In the genomic region with DNA sequence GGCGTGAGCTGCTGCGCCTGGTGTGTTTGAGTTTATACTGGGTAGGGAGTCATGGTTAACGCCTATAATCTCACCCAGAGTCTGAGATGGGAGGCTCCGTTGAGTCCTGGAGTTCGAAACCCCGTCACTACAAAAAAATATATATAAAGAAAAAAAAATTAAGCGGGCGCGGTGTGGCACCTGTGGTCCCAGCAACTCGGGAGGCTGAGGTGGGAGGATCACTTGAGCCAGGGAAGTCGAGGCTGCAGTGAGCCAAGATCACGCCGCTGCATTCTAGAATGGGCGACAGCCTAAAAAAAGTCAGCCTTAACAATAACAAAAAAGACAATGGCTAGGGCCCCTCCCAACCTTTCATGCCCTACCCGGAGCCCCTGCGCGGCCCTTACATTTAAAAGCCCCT, we compare ENCODE assay signal across 8 cellular contexts. TPM values are rescaled to one million over a fixed set of nuclear protein-coding genes. Genes with fewer than 3 reads are reported as not detected.
DNase-seq lines count a peak whose midpoint lies in the region; ATAC-seq, FAIRE-seq and TF ChIP-seq lines count a peak whose summit lies in the region.

No MANE protein-coding gene starts in this region.

- no peaks in the 10 kb centered on the region for H4K20me1 ChIP-seq in endothelial cell of umbilical vein (replicated peaks; ENCODE audit: control insufficient read depth, extremely low read depth, insufficient read depth, low read length)

- peaks cover 4% of the 10 kb centered on the region for H3K36me3 Mint-ChIP-seq in CD8-positive, alpha-beta T cell

- no peaks in the 10 kb centered on the region for H3K27me3 Mint-ChIP-seq in CD8-positive, alpha-beta T cell (ENCODE audit: low read depth)

- H3K9me3 Mint-ChIP-seq in CD8-positive, alpha-beta T cell = no peaks in the 10 kb centered on the region

- H3K9ac ChIP-seq in endothelial cell of umbilical vein (replicated peaks; ENCODE audit: extremely low read depth, insufficient read depth, low read length) = peak overlapping the region; percentile 70

- BruUV-seq in Panc1 (replicated peaks; lab: Mats Ljungman, UMichigan) = TSS peak; percentile 100
- BruUV-seq in endothelial cell of umbilical vein (replicated peaks; lab: Mats Ljungman, UMichigan) = TSS peak; percentile 82

- H3K4me1 ChIP-seq in CD8-positive, alpha-beta T cell (ENCODE audit: insufficient read depth, low read length) = peaks cover 18% of the 10 kb centered on the region
- peaks cover 5% of the 10 kb centered on the region; the same call in 1 of the 2 replicates for H3K4me1 ChIP-seq in Panc1 (ENCODE audit: control insufficient read depth, insufficient read depth, low read length)
- H3K4me1 ChIP-seq in endothelial cell of umbilical vein (ENCODE audit: control insufficient read depth, extremely low read depth, insufficient read depth, low read length) = peaks cover 6% of the 10 kb centered on the region
- no peaks in the 10 kb centered on the region for H3K4me1 ChIP-seq in ovary (ENCODE audit: insufficient read depth)

- H3K4me3 Mint-ChIP-seq in CD8-positive, alpha-beta T cell = peak overlapping the region; percentile 97

- peak overlapping the region; percentile 73 for H3K4me3 ChIP-seq in CD8-positive, alpha-beta T cell (ENCODE audit: low read depth, low read length)
- peak overlapping the region; percentile 65 to 95 for H3K4me3 ChIP-seq in Panc1 (ENCODE audit: low read depth in 2 of 2, low read length in 2 of 2)
- H3K4me3 ChIP-seq in endothelial cell of umbilical vein (replicated peaks in 1 of 3; ENCODE audit: insufficient read depth in 1 of 3, low read depth in 1 of 3, low read length in 3 of 3) = peak overlapping the region; percentile 33 to 96 (median 64)
- H3K4me3 ChIP-seq in ovary = peak overlapping the region; percentile 53

- no peaks in the 10 kb centered on the region for H3K27me3 ChIP-seq in CD8-positive, alpha-beta T cell (ENCODE audit: insufficient read depth, low read length)
- no peaks in the 10 kb centered on the region for H3K27me3 ChIP-seq in Panc1 (ENCODE audit: control insufficient read depth, insufficient read depth, low read length)
- no peaks in the 10 kb centered on the region for H3K27me3 ChIP-seq in endothelial cell of umbilical vein (ENCODE audit: control insufficient read depth in 2 of 2, insufficient read depth in 2 of 2, low read length in 2 of 2)
- no peaks in the 10 kb centered on the region for H3K27me3 ChIP-seq in ovary

- H3K4me2 ChIP-seq in endothelial cell of umbilical vein (ENCODE audit: insufficient read depth, low read length) = peak overlapping the region; percentile 62

- H3K36me3 ChIP-seq in CD8-positive, alpha-beta T cell (ENCODE audit: insufficient read depth, low read length) = no peaks in the 10 kb centered on the region
- H3K36me3 ChIP-seq in Panc1 (ENCODE audit: control insufficient read depth, insufficient read depth, low read length) (no peaks in the 10 kb centered on the region; the same call in 1 of the 2 replicates), endothelial cell of umbilical vein (ENCODE audit: control insufficient read depth in 2 of 2, extremely low read depth in 1 of 2, insufficient read depth in 2 of 2, low read length in 2 of 2) (no peaks in the 10 kb centered on the region), ovary (no peaks in the 10 kb centered on the region)

- no peak for TF ChIP-seq CTCF in CD8-positive, alpha-beta T cell (IDR thresholded peaks at IDR 0.05)
- TF ChIP-seq CTCF in Panc1 (IDR thresholded peaks at IDR 0.05) = no peak
- no peak for TF ChIP-seq CTCF in endothelial cell of umbilical vein (IDR thresholded peaks at IDR 0.05; ENCODE audit: extremely low read depth in 1 of 2, insufficient read depth in 1 of 2, low read depth in 1 of 2, low read length in 2 of 2)
- no peak for TF ChIP-seq CTCF in ovary (IDR thresholded peaks at IDR 0.05)

- in situ Hi-C loops in Panc1 (cut with HindIII; ENCODE audit: low pct_unique_long_range_greater_than_20kb, low sequenced_read_pairs) = no loop called here

- no peak for FAIRE-seq in endothelial cell of umbilical vein (lab: Jason Lieb, UNC)

- H3K27ac Mint-ChIP-seq in CD8-positive, alpha-beta T cell = peak overlapping the region; percentile 100

- POLR2A ChIA-PET in CD8-positive, alpha-beta T cell (lab: Charles Lee) = interaction anchor here (0.8 to 1.7 kb wide), 7 partner anchors 17 to 216 kb away, joined by 3 to 17 read pairs (median 4); partner anchors contain the start of genes DCTPP1, PHKG2, PRR14 and ZNF689
- POLR2A ChIA-PET in Panc1 (lab: Charles Lee) (interaction anchor here (0.5 to 0.9 kb wide), 4 partner anchors 39 to 181 kb away, joined by 3 to 10 read pairs (median 6); no protein-coding TSS in a partner anchor), endothelial cell of umbilical vein (lab: Charles Lee) (interaction anchor here (1.5 kb wide), 1 partner anchor 17 kb away, joined by 8 read pairs; the partner anchor contains the start of gene PRR14)

- TF ChIP-seq POLR2A in endothelial cell of umbilical vein (IDR thresholded peaks at IDR 0.05; ENCODE audit: low read depth, low read length) = no peak
- no peak for TF ChIP-seq POLR2A in ovary (IDR thresholded peaks at IDR 0.05)

- intact Hi-C loops in CD8-positive, alpha-beta T cell (cut with DNase I, micrococcal nuclease) = no loop called here
- intact Hi-C loops in Panc1 (cut with micrococcal nuclease; ENCODE audit: unreplicated experiment) = no loop called here
- intact Hi-C loops in endothelial cell of umbilical vein (cut with micrococcal nuclease) = no loop called here
- intact Hi-C loops in ovary (cut with DNase I) = loop anchor here in 1 of 4 donors (5.0 kb wide), 1 partner anchor 46 kb away; the partner anchor contains the start of gene ZNF785

- peak overlapping the region; percentile 78 for H2AFZ ChIP-seq in endothelial cell of umbilical vein (ENCODE audit: low read depth, low read length)

- CTCF ChIA-PET in CD8-positive, alpha-beta T cell (lab: Charles Lee) = no interaction called here
- CTCF ChIA-PET in Panc1 (lab: Charles Lee) (interaction anchor here (0.5 to 0.9 kb wide), 2 partner anchors 35 to 77 kb away, joined by 3 to 10 read pairs; no protein-coding TSS in a partner anchor), endothelial cell of umbilical vein (lab: Charles Lee) (interaction anchor here (0.5 to 1.4 kb wide), 5 partner anchors 17 to 237 kb away, joined by 3 to 9 read pairs (median 4); partner anchors contain the start of genes DCTPP1 and PRR14)

- peaks cover 20% of the 10 kb centered on the region for H3K4me1 Mint-ChIP-seq in CD8-positive, alpha-beta T cell (ENCODE audit: low read depth)

- H3K27ac ChIP-seq in CD8-positive, alpha-beta T cell (ENCODE audit: low read depth, low read length) = peak overlapping the region; percentile 88
- H3K27ac ChIP-seq in Panc1 (ENCODE audit: low read length) = peak overlapping the region; percentile 90
- H3K27ac ChIP-seq in endothelial cell of umbilical vein (ENCODE audit: insufficient read depth, low read depth, low read length) = peak overlapping the region; percentile 46
- H3K27ac ChIP-seq in ovary = peak overlapping the region; percentile 3 to 80

- peaks cover 3% of the 10 kb centered on the region for H3K79me2 ChIP-seq in endothelial cell of umbilical vein (ENCODE audit: control insufficient read depth, insufficient read depth, low read length)

- no peaks in the 10 kb centered on the region for H3K9me1 ChIP-seq in endothelial cell of umbilical vein (replicated peaks; ENCODE audit: control insufficient read depth, extremely low read depth, insufficient read depth, low read length)

- dilution Hi-C loops in endothelial cell of umbilical vein (cut with MboI; ENCODE audit: extremely low pct_ligation_motif_present, low sequenced_read_pairs) = no loop called here

- ATAC-seq in CD8-positive, alpha-beta T cell = no peak
- ATAC-seq in Panc1 = no peak
- no peak for ATAC-seq in HG03095 (IDR thresholded peaks at IDR 0.05; ENCODE audit: unreplicated experiment)
- no peak for ATAC-seq in HG03565 (IDR thresholded peaks at IDR 0.05; ENCODE audit: unreplicated experiment)

- 73 to 81% (median 78%) methylated on average over 17 of the region's 17 CpGs for WGBS in ovary, 3 donors

- TF ChIP-seq EP300 in ovary (IDR thresholded peaks at IDR 0.05) = no peak

- no peaks in the 10 kb centered on the region for H3K9me3 ChIP-seq in CD8-positive, alpha-beta T cell (ENCODE audit: low read length)
- H3K9me3 ChIP-seq in Panc1 (ENCODE audit: control insufficient read depth, insufficient read depth, low read depth, low read length) (no peaks in the 10 kb centered on the region), endothelial cell of umbilical vein (replicated peaks; ENCODE audit: control insufficient read depth, insufficient read depth, low read length) (no peaks in the 10 kb centered on the region), ovary (no peaks in the 10 kb centered on the region)

- DNase-seq in CD8-positive, alpha-beta T cell = no peak
- DNase-seq in Panc1 (ENCODE audit: low read depth, low spot score) = no peak
- no peak for DNase-seq in endothelial cell of umbilical vein (ENCODE audit: low read depth, low spot score)
- DNase-seq in ovary = peak in 1 of 5 donors; percentile 36
- no peak for DNase-seq in stimulated activated CD4-positive, alpha-beta T cell treated with anti-CD3 and anti-CD28 coated beads, Interleukin-2, amount 100 ng/mL, for 24 hours
- DNase-seq in RKO (ENCODE audit: low spot score) = no peak

RNA-seq across cellular contexts. Expression of gene PRR14, which starts 17.2 kb away (rescaled TPM):
- total RNA-seq in CD8-positive, alpha-beta T cell = 10 to 100 TPM; 48.4 to 51.0 TPM
- 77.6 TPM for total RNA-seq in Panc1 (2021; ENCODE audit: unreplicated experiment)
- 44.2 TPM for polyA plus RNA-seq in Panc1 (2012; ENCODE audit: insufficient read length)
- 57.0 and 70.0 TPM in 2 replicates for total RNA-seq in endothelial cell of umbilical vein
- 17.0 and 20.5 TPM in 2 replicates for polyA plus RNA-seq in endothelial cell of umbilical vein
- 12.6 and 13.2 TPM in 2 replicates for polyA plus RNA-seq in endothelial cell of umbilical vein (2011; cell fraction: cytosol; rRNA removed)
- 41.9 and 49.5 TPM in 2 replicates for polyA plus RNA-seq in endothelial cell of umbilical vein (2011; cell fraction: nucleus; rRNA removed)
- 31.8 and 34.6 TPM in 2 replicates for polyA plus RNA-seq in endothelial cell of umbilical vein (2012)
- polyA minus RNA-seq in endothelial cell of umbilical vein = 5.3 and 6.1 TPM in 2 replicates
- polyA minus RNA-seq in endothelial cell of umbilical vein (2011; cell fraction: cytosol; rRNA and poly(A)+ RNA removed) = 10.3 TPM
- 13.0 and 14.0 TPM in 2 replicates for polyA minus RNA-seq in endothelial cell of umbilical vein (2011; cell fraction: nucleus; rRNA and poly(A)+ RNA removed)
- total RNA-seq in ovary = 10 to 100 TPM; 20.6 to 76.2 (median 50.3) TPM
- polyA plus RNA-seq in ovary = 10 to 100 TPM; 37.1 to 52.4 TPM

RNA-seq across cellular contexts. Expression of gene ZNF689, which starts 23.3 kb away (rescaled TPM):
- total RNA-seq in CD8-positive, alpha-beta T cell = 10 to 100 TPM; 15.6 to 17.5 TPM
- total RNA-seq in Panc1 (2021; ENCODE audit: unreplicated experiment) = 16.5 TPM
- polyA plus RNA-seq in Panc1 (2012; ENCODE audit: insufficient read length) = 8.9 TPM
- total RNA-seq in endothelial cell of umbilical vein = 6.8 and 8.4 TPM in 2 replicates
- polyA plus RNA-seq in endothelial cell of umbilical vein = 7.5 and 9.2 TPM in 2 replicates
- polyA plus RNA-seq in endothelial cell of umbilical vein (2011; cell fraction: cytosol; rRNA removed) = 4.1 and 5.0 TPM in 2 replicates
- polyA plus RNA-seq in endothelial cell of umbilical vein (2011; cell fraction: nucleus; rRNA removed) = 4.1 and 4.7 TPM in 2 replicates
- 4.0 and 4.4 TPM in 2 replicates for polyA plus RNA-seq in endothelial cell of umbilical vein (2012)
- polyA minus RNA-seq in endothelial cell of umbilical vein = 6.5 and 10.9 TPM in 2 replicates
- 15.6 TPM for polyA minus RNA-seq in endothelial cell of umbilical vein (2011; cell fraction: cytosol; rRNA and poly(A)+ RNA removed)
- 5.5 and 8.3 TPM in 2 replicates for polyA minus RNA-seq in endothelial cell of umbilical vein (2011; cell fraction: nucleus; rRNA and poly(A)+ RNA removed)
- 10 to 100 TPM in 5 of 7 donors, 1 to 10 TPM in 2; 6.2 to 13.2 (median 11.6) TPM for total RNA-seq in ovary
- polyA plus RNA-seq in ovary = 1 to 10 TPM; 6.9 to 8.8 TPM

RNA-seq across cellular contexts. Expression of gene FBRS, which starts 24.7 kb away (rescaled TPM):
- total RNA-seq in CD8-positive, alpha-beta T cell = 100 to 1,000 TPM; 222 to 224 TPM
- 103 TPM for total RNA-seq in Panc1 (2021; ENCODE audit: unreplicated experiment)
- polyA plus RNA-seq in Panc1 (2012; ENCODE audit: insufficient read length) = 102 TPM
- 68.6 and 72.5 TPM in 2 replicates for total RNA-seq in endothelial cell of umbilical vein
- 15.5 and 16.3 TPM in 2 replicates for polyA plus RNA-seq in endothelial cell of umbilical vein
- polyA plus RNA-seq in endothelial cell of umbilical vein (2011; cell fraction: cytosol; rRNA removed) = 10.5 and 15.8 TPM in 2 replicates
- 82.0 and 92.7 TPM in 2 replicates for polyA plus RNA-seq in endothelial cell of umbilical vein (2011; cell fraction: nucleus; rRNA removed)
- polyA plus RNA-seq in endothelial cell of umbilical vein (2012) = 36.2 and 41.9 TPM in 2 replicates
- 18.8 and 20.0 TPM in 2 replicates for polyA minus RNA-seq in endothelial cell of umbilical vein
- polyA minus RNA-seq in endothelial cell of umbilical vein (2011; cell fraction: cytosol; rRNA and poly(A)+ RNA removed) = 9.9 TPM
- 49.9 and 53.2 TPM in 2 replicates for polyA minus RNA-seq in endothelial cell of umbilical vein (2011; cell fraction: nucleus; rRNA and poly(A)+ RNA removed)
- total RNA-seq in ovary = 10 to 100 TPM; 22.5 to 75.6 (median 63.0) TPM
- polyA plus RNA-seq in ovary = 10 to 100 TPM; 15.6 to 45.6 TPM

RNA-seq across cellular contexts. Expression of gene ZNF785, which starts 48.0 kb away (rescaled TPM):
- total RNA-seq in CD8-positive, alpha-beta T cell = 1 to 10 TPM; 5.0 to 6.9 TPM
- total RNA-seq in Panc1 (2021; ENCODE audit: unreplicated experiment) (6.2 TPM), endothelial cell of umbilical vein (17.6 and 21.9 TPM in 2 replicates), ovary (10 to 100 TPM in 5 of 7 donors, 1 to 10 TPM in 2; 7.0 to 29.4 (median 22.2) TPM)
- 5.0 TPM for polyA plus RNA-seq in Panc1 (2012; ENCODE audit: insufficient read length)
- polyA plus RNA-seq in endothelial cell of umbilical vein (7.8 and 9.7 TPM in 2 replicates), ovary (10 to 100 TPM; 11.7 to 14.8 TPM)
- polyA plus RNA-seq in endothelial cell of umbilical vein (2011; cell fraction: cytosol; rRNA removed) = 6.2 and 8.2 TPM in 2 replicates
- polyA plus RNA-seq in endothelial cell of umbilical vein (2011; cell fraction: nucleus; rRNA removed) = 20.8 and 22.6 TPM in 2 replicates
- polyA plus RNA-seq in endothelial cell of umbilical vein (2012) = 5.8 and 6.4 TPM in 2 replicates
- 9.4 and 9.6 TPM in 2 replicates for polyA minus RNA-seq in endothelial cell of umbilical vein
- 4.3 TPM for polyA minus RNA-seq in endothelial cell of umbilical vein (2011; cell fraction: cytosol; rRNA and poly(A)+ RNA removed)
- 8.6 and 9.5 TPM in 2 replicates for polyA minus RNA-seq in endothelial cell of umbilical vein (2011; cell fraction: nucleus; rRNA and poly(A)+ RNA removed)
